39 cellular contexts compared by ENCODE assay signal in the genomic region with DNA sequence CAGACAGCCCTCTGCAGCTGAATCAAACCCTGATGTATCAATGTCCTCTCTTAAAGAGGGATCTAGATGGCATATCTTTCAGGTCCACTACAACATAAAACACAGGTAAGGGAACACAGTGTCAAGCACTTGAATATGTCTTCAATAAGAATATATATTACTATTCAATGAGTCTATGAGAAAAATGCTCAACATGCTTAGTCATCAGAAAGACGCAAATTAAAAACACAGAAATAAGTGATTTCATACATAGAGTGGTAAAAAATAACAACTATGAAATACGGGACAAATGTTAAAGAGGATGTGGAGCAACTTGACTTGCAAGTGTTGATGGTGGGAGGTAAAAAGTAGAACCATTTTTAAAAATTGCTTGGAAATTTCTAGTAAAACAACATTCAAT.
"Had no signal": no experiment of that assay in that cellular context is flagged by ENCODE, and none has a peak within 500 bp of the region (broad histone marks: within the 10 kb centered on the region; RNA-seq: fewer than 3 reads in every experiment).

No MANE protein-coding gene starts in this region.

- FAIRE-seq: astrocyte, bronchial epithelial cell, colon had no signal

- H3K9me3 Mint-ChIP-seq: activated naive CD4-positive, alpha-beta T cell treated with anti-CD3 and anti-CD28 coated beads for 36 hours; activated naive CD4-positive, alpha-beta T cell treated with anti-CD3 and anti-CD28 coated beads, Interleukin-2, amount 10 ng/mL, durations not matched to agents 7 days and 5 days; activated naive CD4-positive, alpha-beta T cell treated with anti-CD3 and anti-CD28 coated beads, Interleukin-2, amount 50 U/mL, for 24 hours; activated naive CD8-positive, alpha-beta T cell treated with anti-CD3 and anti-CD28 coated beads, Interleukin-2, amount 10 ng/mL, durations not matched to agents 7 days and 5 days; activated naive CD8-positive, alpha-beta T cell treated with anti-CD3 and anti-CD28 coated beads, Interleukin-2, amount 50 U/mL, for 24 hours; activated T-helper 1 cell treated with anti-CD3 and anti-CD28 coated beads, Interleukin-12 subunit alpha, Interleukin-12 subunit beta, Interleukin-2, Interleukin-4 antibody, amounts not matched to agents 30 ng/mL and 10 ng/mL and 1 ng/mL, durations not matched to agents 14 hours and 24 hours and 36 hours; activated T-helper 2 cell treated with anti-CD3 and anti-CD28 coated beads, Interferon-gamma antibody, Interleukin-2, Interleukin-4, amounts not matched to agents 10 μg/mL and 5 μg/mL and 100 μg/mL, durations not matched to agents 14 hours and 24 hours and 36 hours; brain had no signal

- H3K27ac ChIP-seq: adrenal gland, ascending aorta, body of pancreas, brain microvascular endothelial cell, breast epithelium, cardiac muscle cell had no signal

- DNase-seq: activated effector memory CD4-positive, alpha-beta T cell treated with anti-CD3 and anti-CD28 coated beads, Interleukin-2, amount 50 U/mL, for 16 hours; activated effector memory CD4-positive, alpha-beta T cell treated with Interleukin-2 at 50 U/mL for 16 hours; activated gamma-delta T cell; activated gamma-delta T cell treated with Interleukin-2 at 50 U/mL for 16 hours; activated naive CD4-positive, alpha-beta T cell; activated naive CD4-positive, alpha-beta T cell treated with anti-CD3 and anti-CD28 coated beads for 36 hours; activated naive CD4-positive, alpha-beta T cell treated with anti-CD3 and anti-CD28 coated beads, Interleukin-2, amount 10 ng/mL, durations not matched to agents 7 days and 5 days; activated naive CD4-positive, alpha-beta T cell treated with anti-CD3 and anti-CD28 coated beads, Interleukin-2, amount 50 U/mL, for 16 hours; activated naive CD4-positive, alpha-beta T cell treated with Interleukin-2 at 50 U/mL for 16 hours; activated naive CD8-positive, alpha-beta T cell treated with anti-CD3 and anti-CD28 coated beads for 36 hours; activated naive CD8-positive, alpha-beta T cell treated with anti-CD3 and anti-CD28 coated beads, Interleukin-2, amount 10 ng/mL, durations not matched to agents 7 days and 5 days; activated naive CD8-positive, alpha-beta T cell treated with anti-CD3 and anti-CD28 coated beads, Interleukin-2, amount 50 U/mL, for 24 hours; activated T-cell treated with anti-CD3 and anti-CD28 coated beads, Interleukin-2, amount 50 U/mL, for 4 hours; activated T-cell treated with anti-CD3 and anti-CD28 coated beads, Interleukin-2, amount 50 U/mL, for 48 hours; activated T-cell treated with anti-CD3 and anti-CD28 coated beads, Interleukin-2, amount 50 U/mL, for 72 hours; adrenal gland; amniotic stem cell; amygdala; anterior cingulate cortex; aorta; body of pancreas; brain microvascular endothelial cell; caudate nucleus; central memory CD4-positive, alpha-beta T cell; cerebellar nuclear complex had no signal

- H3K27ac Mint-ChIP-seq: activated naive CD4-positive, alpha-beta T cell treated with anti-CD3 and anti-CD28 coated beads for 36 hours; activated naive CD4-positive, alpha-beta T cell treated with anti-CD3 and anti-CD28 coated beads, Interleukin-2, amount 10 ng/mL, durations not matched to agents 7 days and 5 days; activated naive CD4-positive, alpha-beta T cell treated with anti-CD3 and anti-CD28 coated beads, Interleukin-2, amount 50 U/mL, for 24 hours; activated naive CD4-positive, alpha-beta T cell treated with anti-CD3 and anti-CD28 coated beads, Interleukin-2, amount 50 U/mL, for 72 hours; activated naive CD8-positive, alpha-beta T cell; activated naive CD8-positive, alpha-beta T cell treated with anti-CD3 and anti-CD28 coated beads for 36 hours; activated naive CD8-positive, alpha-beta T cell treated with anti-CD3 and anti-CD28 coated beads, Interleukin-2, amount 10 ng/mL, durations not matched to agents 7 days and 5 days; activated naive CD8-positive, alpha-beta T cell treated with anti-CD3 and anti-CD28 coated beads, Interleukin-2, amount 50 U/mL, for 24 hours; activated T-cell treated with anti-CD3 and anti-CD28 coated beads, Interleukin-2, amount 50 U/mL, for 72 hours; activated T-helper 1 cell treated with anti-CD3 and anti-CD28 coated beads, Interleukin-12 subunit alpha, Interleukin-12 subunit beta, Interleukin-2, Interleukin-4 antibody, amounts not matched to agents 30 ng/mL and 10 ng/mL and 1 ng/mL, durations not matched to agents 14 hours and 24 hours and 36 hours; activated T-helper 17 cell treated with anti-CD3 and anti-CD28 coated beads, Interleukin-2, amount 50 U/mL, for 72 hours; activated T-helper 2 cell treated with anti-CD3 and anti-CD28 coated beads, Interferon-gamma antibody, Interleukin-2, Interleukin-4, amounts not matched to agents 10 μg/mL and 5 μg/mL and 100 μg/mL, durations not matched to agents 14 hours and 24 hours and 36 hours; brain had no signal

- H3K27me3 Mint-ChIP-seq: activated naive CD4-positive, alpha-beta T cell treated with anti-CD3 and anti-CD28 coated beads, Interleukin-2, amount 10 ng/mL, durations not matched to agents 7 days and 5 days; activated naive CD4-positive, alpha-beta T cell treated with anti-CD3 and anti-CD28 coated beads, Interleukin-2, amount 50 U/mL, for 24 hours; activated naive CD8-positive, alpha-beta T cell; activated naive CD8-positive, alpha-beta T cell treated with anti-CD3 and anti-CD28 coated beads for 36 hours; activated naive CD8-positive, alpha-beta T cell treated with anti-CD3 and anti-CD28 coated beads, Interleukin-2, amount 10 ng/mL, durations not matched to agents 7 days and 5 days; activated naive CD8-positive, alpha-beta T cell treated with anti-CD3 and anti-CD28 coated beads, Interleukin-2, amount 50 U/mL, for 24 hours; activated T-helper 17 cell treated with anti-CD3 and anti-CD28 coated beads, Interleukin-2, amount 50 U/mL, for 72 hours; central memory CD8-positive, alpha-beta T cell had no signal

- H3K36me3 ChIP-seq: adrenal gland, ascending aorta, brain microvascular endothelial cell, breast epithelium, cardiac muscle cell had no signal

- H3K4me3 Mint-ChIP-seq: activated naive CD4-positive, alpha-beta T cell treated with anti-CD3 and anti-CD28 coated beads for 36 hours; activated naive CD4-positive, alpha-beta T cell treated with anti-CD3 and anti-CD28 coated beads, Interleukin-2, amount 10 ng/mL, durations not matched to agents 7 days and 5 days; activated naive CD4-positive, alpha-beta T cell treated with anti-CD3 and anti-CD28 coated beads, Interleukin-2, amount 50 U/mL, for 24 hours; activated naive CD8-positive, alpha-beta T cell; activated naive CD8-positive, alpha-beta T cell treated with anti-CD3 and anti-CD28 coated beads for 36 hours; activated naive CD8-positive, alpha-beta T cell treated with anti-CD3 and anti-CD28 coated beads, Interleukin-2, amount 10 ng/mL, durations not matched to agents 7 days and 5 days; activated naive CD8-positive, alpha-beta T cell treated with anti-CD3 and anti-CD28 coated beads, Interleukin-2, amount 50 U/mL, for 24 hours; activated T-cell treated with anti-CD3 and anti-CD28 coated beads, Interleukin-2, amount 50 U/mL, for 4 hours; activated T-cell treated with anti-CD3 and anti-CD28 coated beads, Interleukin-2, amount 50 U/mL, for 72 hours; activated T-helper 1 cell treated with anti-CD3 and anti-CD28 coated beads, Interleukin-12 subunit alpha, Interleukin-12 subunit beta, Interleukin-2, Interleukin-4 antibody, amounts not matched to agents 30 ng/mL and 10 ng/mL and 1 ng/mL, durations not matched to agents 14 hours and 24 hours and 36 hours; activated T-helper 17 cell treated with anti-CD3 and anti-CD28 coated beads, Interleukin-2, amount 50 U/mL, for 72 hours; brain; central memory CD8-positive, alpha-beta T cell had no signal

- H3K4me3 ChIP-seq: adrenal gland, ascending aorta, body of pancreas, breast epithelium, cardiac muscle cell had no signal

- H3K36me3 Mint-ChIP-seq: activated naive CD4-positive, alpha-beta T cell treated with anti-CD3 and anti-CD28 coated beads, Interleukin-2, amount 10 ng/mL, durations not matched to agents 7 days and 5 days; activated naive CD4-positive, alpha-beta T cell treated with anti-CD3 and anti-CD28 coated beads, Interleukin-2, amount 50 U/mL, for 24 hours; activated naive CD4-positive, alpha-beta T cell treated with anti-CD3 and anti-CD28 coated beads, Interleukin-2, amount 50 U/mL, for 72 hours; activated naive CD8-positive, alpha-beta T cell; activated naive CD8-positive, alpha-beta T cell treated with anti-CD3 and anti-CD28 coated beads for 36 hours; activated naive CD8-positive, alpha-beta T cell treated with anti-CD3 and anti-CD28 coated beads, Interleukin-2, amount 10 ng/mL, durations not matched to agents 7 days and 5 days; brain had no signal

- ATAC-seq: activated naive CD4-positive, alpha-beta T cell treated with anti-CD3 and anti-CD28 coated beads, Interleukin-2, amount 50 U/mL, for 72 hours; activated naive CD8-positive, alpha-beta T cell treated with anti-CD3 and anti-CD28 coated beads, Interleukin-2, amount 50 U/mL, for 24 hours; activated T-cell treated with anti-CD3 and anti-CD28 coated beads, Interleukin-2, amount 50 U/mL, for 4 hours; activated T-cell treated with anti-CD3 and anti-CD28 coated beads, Interleukin-2, amount 50 U/mL, for 72 hours; activated T-helper 17 cell treated with anti-CD3 and anti-CD28 coated beads, Interleukin-2, amount 50 U/mL, for 72 hours; body of pancreas had no signal

- H3K4me1 ChIP-seq: adrenal gland, ascending aorta, body of pancreas, breast epithelium had no signal

- H3K9me3 ChIP-seq: adrenal gland, ascending aorta, body of pancreas, breast epithelium had no signal

- H3K4me1 Mint-ChIP-seq: activated naive CD4-positive, alpha-beta T cell treated with anti-CD3 and anti-CD28 coated beads, Interleukin-2, amount 10 ng/mL, durations not matched to agents 7 days and 5 days; activated naive CD4-positive, alpha-beta T cell treated with anti-CD3 and anti-CD28 coated beads, Interleukin-2, amount 50 U/mL, for 24 hours; activated naive CD8-positive, alpha-beta T cell treated with anti-CD3 and anti-CD28 coated beads for 36 hours; activated naive CD8-positive, alpha-beta T cell treated with anti-CD3 and anti-CD28 coated beads, Interleukin-2, amount 10 ng/mL, durations not matched to agents 7 days and 5 days; activated naive CD8-positive, alpha-beta T cell treated with anti-CD3 and anti-CD28 coated beads, Interleukin-2, amount 50 U/mL, for 24 hours; activated T-helper 17 cell treated with anti-CD3 and anti-CD28 coated beads, Interleukin-2, amount 50 U/mL, for 72 hours; brain; central memory CD8-positive, alpha-beta T cell had no signal

- H3K27me3 ChIP-seq: ascending aorta, body of pancreas, brain microvascular endothelial cell, breast epithelium, cardiac muscle cell had no signal
